Comparison of ENCODE assay signal across 29 cellular contexts in genomic region chr17:4818276-4818675, GRCh38. TPM values are rescaled to one million over a fixed set of nuclear protein-coding genes. Genes with fewer than 3 reads are reported as not detected.
"Had no signal": no experiment of that assay in that cellular context is flagged by ENCODE, and none has a peak within 500 bp of the region (broad histone marks: within the 10 kb centered on the region; RNA-seq: fewer than 3 reads in every experiment).

No MANE protein-coding gene starts in this region.

- H3K4me3 Mint-ChIP-seq: activated CD8-positive, alpha-beta T cell treated with anti-CD3 and anti-CD28 coated beads, Interleukin-2, amount 10 ng/mL, durations not matched to agents 7 days and 5 days; activated naive CD8-positive, alpha-beta T cell treated with anti-CD3 and anti-CD28 coated beads, Interleukin-2, amount 10 ng/mL, durations not matched to agents 7 days and 5 days had no signal

- H3K4me1 Mint-ChIP-seq: activated naive CD8-positive, alpha-beta T cell treated with anti-CD3 and anti-CD28 coated beads, Interleukin-2, amount 10 ng/mL, durations not matched to agents 7 days and 5 days had no signal

- H3K9me3 ChIP-seq: adrenal gland had no signal

- H3K4me1 ChIP-seq: adrenal gland had no signal

- DNase-seq: activated CD4-positive, alpha-beta T cell treated with anti-CD3 and anti-CD28 coated beads for 48 hours; activated CD4-positive, alpha-beta T cell treated with anti-CD3 and anti-CD28 coated beads, Interleukin-2, amount 50 U/mL, for 4 hours; activated CD4-positive, CD25-positive, alpha-beta regulatory T cell treated with anti-CD3 and anti-CD28 coated beads, Interleukin-2, amount 50 U/mL, for 72 hours; activated CD8-positive, alpha-beta memory T cell treated with anti-CD3 and anti-CD28 coated beads, Interleukin-2, amount 50 U/mL, for 48 hours; activated CD8-positive, alpha-beta T cell treated with anti-CD3 and anti-CD28 coated beads, Interleukin-2, amount 10 ng/mL, durations not matched to agents 7 days and 5 days; activated naive CD4-positive, alpha-beta T cell treated with anti-CD3 and anti-CD28 coated beads, Interleukin-2, amount 50 U/mL, for 16 hours; activated naive CD8-positive, alpha-beta T cell treated with anti-CD3 and anti-CD28 coated beads, Interleukin-2, amount 10 ng/mL, durations not matched to agents 7 days and 5 days; activated T-cell treated with anti-CD3 and anti-CD28 coated beads, Interleukin-2, amount 50 U/mL, for 1 hour; adrenal gland; anterior cingulate cortex; cerebellar nuclear complex; Kasumi-1; KBM-7; NCI-H1048; NCI-H146; NCI-H1930; NCI-H2107; NCI-H2171 treated with DMSO at 0.1 percent for 48 hours; NCI-H345; NCI-H510A; NCI-H526 treated with DMSO at 0.1 percent for 48 hours; PC-3; SIG-M5; T-helper 1 cell had no signal

- ATAC-seq: activated CD8-positive, alpha-beta T cell treated with anti-CD3 and anti-CD28 coated beads, Interleukin-2, amount 10 ng/mL, durations not matched to agents 7 days and 5 days; PC-3 had no signal

- H3K4me3 ChIP-seq: adrenal gland, SK-N-MC had no signal

- H3K27me3 Mint-ChIP-seq: activated naive CD8-positive, alpha-beta T cell treated with anti-CD3 and anti-CD28 coated beads, Interleukin-2, amount 10 ng/mL, durations not matched to agents 7 days and 5 days had no signal

- H3K27me3 ChIP-seq: adrenal gland had no signal

- H3K27ac ChIP-seq: adrenal gland, SK-N-MC, VCaP had no signal

- H3K27ac Mint-ChIP-seq: activated CD8-positive, alpha-beta T cell treated with anti-CD3 and anti-CD28 coated beads, Interleukin-2, amount 10 ng/mL, durations not matched to agents 7 days and 5 days; activated naive CD8-positive, alpha-beta T cell treated with anti-CD3 and anti-CD28 coated beads, Interleukin-2, amount 10 ng/mL, durations not matched to agents 7 days and 5 days had no signal

- H3K9me3 Mint-ChIP-seq: activated naive CD8-positive, alpha-beta T cell treated with anti-CD3 and anti-CD28 coated beads, Interleukin-2, amount 10 ng/mL, durations not matched to agents 7 days and 5 days had no signal

RNA-seq across cellular contexts. Expression of gene GLTPD2, which starts 29.5 kb away (rescaled TPM):
- total RNA-seq: activated CD8-positive, alpha-beta T cell treated with anti-CD3 and anti-CD28 coated beads, Interleukin-2, amount 10 ng/mL, durations not matched to agents 7 days and 5 days; activated naive CD8-positive, alpha-beta T cell treated with anti-CD3 and anti-CD28 coated beads, Interleukin-2, amount 10 ng/mL, durations not matched to agents 7 days and 5 days; adrenal gland; cardiac septum; PC-3; RPMI7951; T-helper 2 cell treated with Interferon-gamma antibody and Interleukin-4, amounts not matched to agents 100 ng/mL and 5 ng/mL, for 36 hours had no signal
- polyA plus RNA-seq: adrenal gland had no signal
